In the genomic region with DNA sequence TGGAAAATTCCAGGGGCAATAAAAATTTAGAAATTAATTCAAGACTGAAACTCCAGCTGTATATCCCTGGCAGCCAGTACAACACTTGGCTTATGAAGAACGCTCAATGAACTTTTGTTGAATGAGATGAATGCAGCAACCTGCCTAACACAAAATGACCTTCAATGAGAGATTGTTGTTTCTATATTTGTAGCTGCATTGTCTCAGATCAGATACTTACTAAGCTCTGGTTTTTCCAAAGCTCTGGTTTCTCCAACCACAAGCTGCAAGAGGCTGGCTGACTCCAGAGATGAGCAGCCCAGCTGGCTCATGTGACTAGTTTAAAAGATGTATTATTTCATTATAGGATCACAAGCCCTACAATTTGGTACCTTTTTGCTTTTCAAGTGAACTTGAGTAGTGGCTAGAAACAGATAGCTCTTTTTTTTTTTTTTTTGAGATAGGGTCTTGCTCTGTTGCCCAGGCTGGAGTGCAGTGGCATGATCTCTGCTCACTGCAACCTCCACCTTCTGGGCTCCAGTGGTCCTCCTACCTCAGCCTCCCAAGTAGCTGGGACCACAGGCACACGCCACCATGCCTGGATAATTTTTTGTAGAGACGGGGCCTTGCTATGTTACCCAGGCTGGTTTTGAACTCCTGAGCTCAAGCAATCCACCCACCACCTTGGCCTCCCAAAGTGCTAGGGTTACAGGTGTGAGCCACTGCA, we compare ENCODE assay signal across 12 cellular contexts. TPM values are rescaled to one million over a fixed set of nuclear protein-coding genes. Genes with fewer than 3 reads are reported as not detected.
DNase-seq lines count a peak whose midpoint lies in the region; ATAC-seq and TF ChIP-seq lines count a peak whose summit lies in the region.
"Had no signal": no experiment of that assay in that cellular context is flagged by ENCODE, and none has a peak within 500 bp of the region (broad histone marks: within the 10 kb centered on the region; RNA-seq: fewer than 3 reads in every experiment).

No MANE protein-coding gene starts in this region.

- H3K9me2 ChIP-seq in SK-N-SH, result no peaks in the 10 kb centered on the region

- no peak overlapping the region for H3K27ac Mint-ChIP-seq in T-cell
- H3K27ac Mint-ChIP-seq: CD4-positive, CD25-positive, alpha-beta regulatory T cell had no signal

- no peak overlapping the region for H3K9ac ChIP-seq in SK-N-SH

- H3K9me3 ChIP-seq in SK-N-SH, result no peaks in the 10 kb centered on the region
- no peaks in the 10 kb centered on the region for H3K9me3 ChIP-seq in sigmoid colon
- H3K9me3 ChIP-seq: right lobe of liver had no signal

- H4K20me1 ChIP-seq in SK-N-SH (ENCODE audit: insufficient read depth), result no peaks in the 10 kb centered on the region; the same call in 1 of the 2 replicates

- no peaks in the 10 kb centered on the region for H3K36me3 Mint-ChIP-seq in T-cell
- H3K36me3 Mint-ChIP-seq: CD4-positive, CD25-positive, alpha-beta regulatory T cell had no signal

- no peaks in the 10 kb centered on the region for H3K27me3 Mint-ChIP-seq in T-cell

- peaks cover 25% of the 10 kb centered on the region; the same call in 1 of the 2 replicates for H3K79me2 ChIP-seq in SK-N-SH (ENCODE audit: insufficient read depth)

- TF ChIP-seq CTCF in SK-N-SH (IDR thresholded peaks at IDR 0.05) (no peak), fibroblast of pulmonary artery (IDR thresholded peaks at IDR 0.05; ENCODE audit: low read length, missing control alignments) (no peak), sigmoid colon (IDR thresholded peaks at IDR 0.05) (no peak)

- DNase-seq in EH (ENCODE audit: low read depth), result peak; percentile 47
- no peak for DNase-seq in SK-N-SH
- DNase-seq in fibroblast of pulmonary artery (ENCODE audit: low read depth), result peak; percentile 27
- no peak for DNase-seq in sigmoid colon
- no peak for DNase-seq in T-cell
- DNase-seq in OCI-M2 (lab: John Stamatoyannopoulos, UW; ENCODE audit: unreplicated experiment), result no peak
- DNase-seq in stimulated activated CD4-positive, alpha-beta T cell treated with anti-CD3 and anti-CD28 coated beads, Interleukin-2, amount 100 ng/mL, for 24 hours, result no peak
- DNase-seq: CD4-positive, CD25-positive, alpha-beta regulatory T cell; NCI-H1092 treated with DMSO at 0.1 percent for 48 hours; NCI-H524 treated with DMSO at 0.1 percent for 48 hours; right lobe of liver had no signal

- ATAC-seq in T-cell (replicated peaks in 1 of 4) (no peak), HG02798 (IDR thresholded peaks at IDR 0.05; ENCODE audit: poor library complexity, unreplicated experiment) (no peak)

- peaks cover 25 to 33% of the 10 kb centered on the region in 2 experiments for H3K4me1 ChIP-seq in SK-N-SH (ENCODE audit: control insufficient read depth in 1 of 2, insufficient read depth in 2 of 2, low read depth in 1 of 2, low read length in 1 of 2)
- peaks cover 0 to 52% (median 46%) of the 10 kb centered on the region in 4 donors for H3K4me1 ChIP-seq in sigmoid colon

- no peak for TF ChIP-seq POLR2A in sigmoid colon (IDR thresholded peaks at IDR 0.05)

- TF ChIP-seq RAD21 in SK-N-SH (IDR thresholded peaks at IDR 0.05; ENCODE audit: low read length), result no peak

- H3K4me3 Mint-ChIP-seq in T-cell, result no peak overlapping the region
- H3K4me3 Mint-ChIP-seq: CD4-positive, CD25-positive, alpha-beta regulatory T cell had no signal

- intact Hi-C loops in sigmoid colon (cut with DNase I), result loop anchor here (10.0 kb wide), 1 partner anchor 267 kb away; a partner anchor contains a TSS

- H3K36me3 ChIP-seq in SK-N-SH (replicated peaks in 1 of 2; ENCODE audit: control insufficient read depth in 1 of 2, insufficient read depth in 2 of 2, low read length in 1 of 2) (peaks cover 8 to 31% of the 10 kb centered on the region in 2 experiments), sigmoid colon (peaks cover 0 to under 1% (median 0%) of the 10 kb centered on the region in 4 donors)
- H3K36me3 ChIP-seq: right lobe of liver had no signal

- peaks cover 19% of the 10 kb centered on the region for H3F3A ChIP-seq in SK-N-SH (replicated peaks; ENCODE audit: insufficient read depth)

- H3K27me3 ChIP-seq in SK-N-SH (ENCODE audit: insufficient read depth) (no peaks in the 10 kb centered on the region), sigmoid colon (no peaks in the 10 kb centered on the region)
- H3K27me3 ChIP-seq: right lobe of liver had no signal

- H3K4me3 ChIP-seq in SK-N-SH (ENCODE audit: low read depth in 2 of 2, low read length in 1 of 2), result no peak overlapping the region
- H3K4me3 ChIP-seq in fibroblast of pulmonary artery (replicated peaks; ENCODE audit: low read depth, low read length), result no peak overlapping the region
- H3K4me3 ChIP-seq in sigmoid colon, result no peak overlapping the region
- H3K4me3 ChIP-seq: right lobe of liver had no signal

- 84% methylated on average over 3 of the region's 3 CpGs for WGBS in SK-N-SH (ENCODE audit: low lambda C conversion rate)
- 94% methylated on average over 3 of the region's 3 CpGs for WGBS in sigmoid colon, 2 donors

- POLR2A ChIA-PET in SK-N-SH (lab: Yijun Ruan, JAX), result no interaction called here
- POLR2A ChIA-PET in T-cell (lab: Charles Lee), result no interaction called here

- H3K4me1 Mint-ChIP-seq in T-cell, result peaks cover 0 to 2% (median 0%) of the 10 kb centered on the region in 3 donors

- H2AFZ ChIP-seq in SK-N-SH (ENCODE audit: low read depth), result no peak overlapping the region

- H3K27ac ChIP-seq in SK-N-SH (ENCODE audit: low read depth in 2 of 2, low read length in 1 of 2) (peak overlapping the region; percentile 47 to 83), sigmoid colon (peak overlapping the region; percentile 57 to 82 (median 66))

- H3K4me2 ChIP-seq in SK-N-SH, result peak overlapping the region; percentile 35; the same call in 1 of the 2 replicates

- H3K9me3 Mint-ChIP-seq in T-cell, result no peaks in the 10 kb centered on the region
- H3K9me3 Mint-ChIP-seq: CD4-positive, CD25-positive, alpha-beta regulatory T cell had no signal

- CTCF ChIA-PET in SK-N-SH (lab: Yijun Ruan, JAX) (interaction anchor here (0.7 to 12.9 kb wide), 17 partner anchors 9 to 141 kb away, joined by 3 to 114 read pairs (median 5); no protein-coding TSS in a partner anchor), T-cell (lab: Charles Lee) (interaction anchor here in 1 of 2 donors (0.8 kb wide), 1 partner anchor 107 kb away, joined by 3 read pairs; no protein-coding TSS in a partner anchor)

- TF ChIP-seq EP300 in SK-N-SH (IDR thresholded peaks at IDR 0.05; ENCODE audit: borderline replicate concordance in 1 of 2, low read depth in 1 of 2, low read length in 1 of 2), result no peak
- TF ChIP-seq EP300 in sigmoid colon (IDR thresholded peaks at IDR 0.05), result no peak

TF ChIP-seq in SK-N-SH, 30 proteins besides CTCF, POLR2A, EP300 and RAD21:
- TF ChIP-seq, protein P1, sequence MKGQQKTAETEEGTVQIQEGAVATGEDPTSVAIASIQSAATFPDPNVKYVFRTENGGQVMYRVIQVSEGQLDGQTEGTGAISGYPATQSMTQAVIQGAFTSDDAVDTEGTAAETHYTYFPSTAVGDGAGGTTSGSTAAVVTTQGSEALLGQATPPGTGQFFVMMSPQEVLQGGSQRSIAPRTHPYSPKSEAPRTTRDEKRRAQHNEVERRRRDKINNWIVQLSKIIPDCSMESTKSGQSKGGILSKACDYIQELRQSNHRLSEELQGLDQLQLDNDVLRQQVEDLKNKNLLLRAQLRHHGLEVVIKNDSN (IDR thresholded peaks at IDR 0.05; ENCODE audit: borderline replicate concordance, low read depth), result peak; percentile 28; the same call in 1 of the 2 replicates
- TF ChIP-seq JUND (IDR thresholded peaks at IDR 0.05), result no peak
TF ChIP-seq in SK-N-SH: peak in this region for 1.

RNA-seq across cellular contexts. Expression of a gene that starts 57.4 kb away (rescaled TPM):
- polyA plus RNA-seq in SK-N-SH (2012; rRNA removed), result 25.1 and 32.0 TPM in 2 replicates
- 29.2 and 30.9 TPM in 2 replicates for polyA plus RNA-seq in SK-N-SH (2012; cell fraction: cytosol; rRNA removed)
- polyA plus RNA-seq in SK-N-SH (2012; cell fraction: nucleus; rRNA removed), result 18.2 and 25.5 TPM in 2 replicates
- 10 to 100 TPM; 16.7 to 22.4 (median 19.8) TPM for total RNA-seq in sigmoid colon
- 10 to 100 TPM; 18.0 to 25.1 (median 20.3) TPM for polyA plus RNA-seq in sigmoid colon
- total RNA-seq in T-cell, result 10 to 100 TPM; 14.9 to 29.6 (median 21.1) TPM

Comparison
In these comparisons a context has a peak if more than half of its experiments do, and no peak if none do; other contexts are left out.
1. DNase-seq: peak in EH (single experiment) and fibroblast of pulmonary artery (single experiment); none in SK-N-SH (single experiment), sigmoid colon (single experiment), T-cell (0 of 34), OCI-M2 (single experiment) and stimulated activated CD4-positive, alpha-beta T cell treated with anti-CD3 and anti-CD28 coated beads, Interleukin-2, amount 100 ng/mL, for 24 hours (0 of 2).